ENCODE assay signal across 8 cellular contexts in genomic region chr10:77925410-77925794, GRCh38. TPM values are rescaled to one million over a fixed set of nuclear protein-coding genes. Genes with fewer than 3 reads are reported as not detected.
DNase-seq lines count a peak whose midpoint lies in the region; ATAC-seq, FAIRE-seq and TF ChIP-seq lines count a peak whose summit lies in the region.

No MANE protein-coding gene starts in this region.

- DNase-seq in AG20443 (ENCODE audit: low spot score) (peak; percentile 77), HT-29 (ENCODE audit: low spot score) (peak; percentile 48), K562 (ENCODE audit: extremely low read depth in 1 of 4, low spot score in 3 of 4) (no peak), small intestine (peak; percentile 42), NCI-H2107 (lab: John Stamatoyannopoulos, UW) (no peak)

- 14% methylated on average over 7 of the region's 7 CpGs for WGBS in K562 (ENCODE audit: insufficient coverage, low coverage, missing lambda C conversion rate)
- 15 to 19% (median 19%) methylated on average over 7 of the region's 7 CpGs for WGBS in small intestine, 3 donors

- ATAC-seq in K562 (peak; percentile 6), GM21390 (IDR thresholded peaks at IDR 0.05; ENCODE audit: unreplicated experiment) (no peak), HG03159 (IDR thresholded peaks at IDR 0.05; ENCODE audit: unreplicated experiment) (no peak)

- peaks cover 7% of the 10 kb centered on the region; the same call in 1 of the 3 replicates for H3K36me3 ChIP-seq in K562 (ENCODE audit: control insufficient read depth, insufficient read depth, low read length)
- H3K36me3 ChIP-seq in iPS-20b (ENCODE audit: insufficient read depth, low read depth, low read length) = no peaks in the 10 kb centered on the region
- no peaks in the 10 kb centered on the region for H3K36me3 ChIP-seq in small intestine (ENCODE audit: control insufficient read depth in 2 of 2, insufficient read depth in 2 of 2, low read length in 2 of 2)

- H2AFZ ChIP-seq in K562 (ENCODE audit: low read depth, low read length) = peak overlapping the region; percentile 94; the same call in 1 of the 2 replicates

- H3K27ac ChIP-seq in K562 (ENCODE audit: extremely low read depth, low read depth, low read length) (no peak overlapping the region), iPS-20b (ENCODE audit: low read length) (no peak overlapping the region), small intestine (ENCODE audit: low read depth in 1 of 2, low read length in 1 of 2) (peak overlapping the region in 1 of 2 donors; percentile 85)

- CTCF ChIA-PET in K562 (lab: Yijun Ruan, JAX; ENCODE audit: low intra/inter-chr PET ratio) = no interaction called here

- no peak for TF ChIP-seq POLR2A in K562 (conservative IDR thresholded peaks at IDR 0.05)

- in situ Hi-C loops in K562 (cut with MboI) = no loop called here

- peak overlapping the region; percentile 73 to 99 for H3K9ac ChIP-seq in K562 (ENCODE audit: insufficient read depth in 1 of 2, low read depth in 2 of 2, low read length in 2 of 2)
- peak overlapping the region; percentile 83; the same call in 1 of the 2 replicates for H3K9ac ChIP-seq in iPS-20b (ENCODE audit: low read depth, low read length)

- no peak for FAIRE-seq in K562 (lab: Jason Lieb, UNC)
- no peak for FAIRE-seq in small intestine (lab: Jason Lieb, UNC)

- peaks cover 57% of the 10 kb centered on the region for H3K79me2 ChIP-seq in K562 (ENCODE audit: control insufficient read depth, insufficient read depth, low read length)

- intact Hi-C loops in K562 (cut with micrococcal nuclease) = loop anchor here (2.0 to 5.0 kb wide), 3 partner anchors 15 to 78 kb away; no protein-coding TSS in a partner anchor

- TF ChIP-seq EP300 in K562 (IDR thresholded peaks at IDR 0.05; ENCODE audit: low read length) = 0 out of 2 replicates have a peak, but pooled peaks have one; percentile 6

- H3K4me2 ChIP-seq in K562 (ENCODE audit: insufficient read depth, low read length) = peak overlapping the region; percentile 89

- no TSS peak for BruUV-seq in K562 (replicated peaks; lab: Mats Ljungman, UMichigan)

- TF ChIP-seq RAD21 in K562 (CRISPR knock-in tag; conservative IDR thresholded peaks at IDR 0.05 in 1 of 2, IDR thresholded peaks at IDR 0.05 in 1 of 2) = no peak

- H3K27me3 ChIP-seq in K562 (ENCODE audit: control insufficient read depth in 2 of 2, insufficient read depth in 2 of 2, low read length in 2 of 2) (no peaks in the 10 kb centered on the region), iPS-20b (ENCODE audit: insufficient read depth, low read length) (peaks cover 16% of the 10 kb centered on the region), small intestine (ENCODE audit: control insufficient read depth in 2 of 2, insufficient read depth in 2 of 2, low read length in 2 of 2) (no peaks in the 10 kb centered on the region)

- H4K20me1 ChIP-seq in K562 (replicated peaks; ENCODE audit: control insufficient read depth, insufficient read depth, low read length) = peaks cover 16% of the 10 kb centered on the region

- POLR2A ChIA-PET in K562 (lab: Yijun Ruan, JAX) = interaction anchor here (0.6 to 10.4 kb wide), 6 partner anchors 12 to 146 kb away, joined by 3 to 89 read pairs (median 6); no protein-coding TSS in a partner anchor

- H3K4me3 ChIP-seq in K562 (peak overlapping the region; percentile 71), iPS-20b (ENCODE audit: low read length) (peak overlapping the region; percentile 81), small intestine (ENCODE audit: low read depth in 1 of 2, low read length in 2 of 2) (peak overlapping the region; percentile 62 to 71)

- no peaks in the 10 kb centered on the region for H3K9me1 ChIP-seq in K562 (ENCODE audit: control insufficient read depth, insufficient read depth, low read length)

- TF ChIP-seq CTCF in K562 (IDR thresholded peaks at IDR 0.05 in 2 of 3, conservative IDR thresholded peaks at IDR 0.05 in 1 of 3; ENCODE audit: insufficient read depth in 2 of 3, low read depth in 1 of 3, low read length in 3 of 3) = no peak

- H3K4me1 ChIP-seq in K562 (replicated peaks in 1 of 2; ENCODE audit: control insufficient read depth in 2 of 2, insufficient read depth in 2 of 2, low read length in 2 of 2) (peaks cover 36 to 39% of the 10 kb centered on the region in 2 experiments; a peak in 4 of 5 replicates), iPS-20b (ENCODE audit: insufficient read depth, low read length) (peaks cover 14% of the 10 kb centered on the region), small intestine (ENCODE audit: control insufficient read depth in 2 of 2, insufficient read depth in 1 of 2, low read depth in 1 of 2, low read length in 1 of 2) (peaks cover 0 to 6% of the 10 kb centered on the region in 2 donors)

- H3K9me3 ChIP-seq in K562 (replicated peaks; ENCODE audit: control insufficient read depth, insufficient read depth, low read depth, low read length) = no peaks in the 10 kb centered on the region
- no peaks in the 10 kb centered on the region for H3K9me3 ChIP-seq in iPS-20b (ENCODE audit: insufficient read depth, low read depth, low read length)
- no peaks in the 10 kb centered on the region for H3K9me3 ChIP-seq in small intestine (ENCODE audit: control insufficient read depth, low read depth)

TF ChIP-seq in K562, 482 proteins besides CTCF, POLR2A, EP300 and RAD21 (continues in another document):
- TF ChIP-seq ILK (tag; IDR thresholded peaks at IDR 0.05; ENCODE audit: borderline replicate concordance, low read depth) = no peak
- TF ChIP-seq MCM7 (IDR thresholded peaks at IDR 0.05) = no peak
- TF ChIP-seq HINFP (tag; conservative IDR thresholded peaks at IDR 0.05; ENCODE audit: low read depth) = no peak
- no peak for TF ChIP-seq NCOA1 (IDR thresholded peaks at IDR 0.05; ENCODE audit: low read depth)
- TF ChIP-seq SNRNP70 (optimal IDR thresholded peaks at IDR 0.05; ENCODE audit: low read depth, low read length) = no peak
- TF ChIP-seq ZBTB12 (CRISPR knock-in tag; IDR thresholded peaks at IDR 0.05) = no peak
- no peak for TF ChIP-seq NCOA2 (IDR thresholded peaks at IDR 0.05; ENCODE audit: partially characterized antibody in 2 of 2)
- TF ChIP-seq ZKSCAN3 (CRISPR knock-in tag; IDR thresholded peaks at IDR 0.05) = no peak

RNA-seq across cellular contexts. Expression of gene DLG5, which starts 1.2 kb away (rescaled TPM):
- total RNA-seq in HT-29 (2014; rRNA removed; shearing (Covaris generic)) = 17.9 and 24.9 TPM in 2 replicates
- total RNA-seq in K562 (2011; cell fraction: chromatin; rRNA removed; ENCODE audit: low replicate concordance) = 91.9 and 204 TPM in 2 replicates
- total RNA-seq in K562 (2011; cell fraction: nucleolus; rRNA removed) = 90.6 and 92.5 TPM in 2 replicates
- total RNA-seq in K562 (2011; cell fraction: nucleoplasm; rRNA removed) = 67.2 and 68.6 TPM in 2 replicates
- total RNA-seq in K562 (2014; rRNA removed) (10.1 and 13.6 TPM in 2 replicates), K562 (2014; rRNA removed; fragmentation: Illumina TruSeq; extraction: Trizol) (9.2 and 9.6 TPM in 2 replicates), K562 (2015; rRNA removed; fragmentation: Illumina TruSeq; extraction: Trizol) (11.0 and 11.2 TPM in 2 replicates), K562 (2021) (24.0 and 26.8 TPM in 2 replicates)
- polyA plus RNA-seq in K562 (2011; rRNA removed) (8.8 and 11.9 TPM in 2 replicates), K562 (2014; fragmentation: Illumina TruSeq; extraction: Trizol) (17.9 and 18.8 TPM in 2 replicates), K562 (2014; fragmentation: Nextera tagmentation; extraction: Ambion mirVana) (1 to 10 TPM; 1.4 to 1.5 TPM), K562 (2014; rRNA removed) (17.2 and 17.3 TPM in 2 replicates), small intestine (10 to 100 TPM in 1 of 3 donors, 1 to 10 TPM in 2; 7.8 to 13.9 (median 8.9) TPM)
- 8.1 and 10.6 TPM in 2 replicates for polyA plus RNA-seq in K562 (2011; cell fraction: cytosol; rRNA removed)
- 72.9 and 124 TPM in 2 replicates for polyA plus RNA-seq in K562 (2011; cell fraction: nucleus; rRNA removed)
- 16.0 and 23.5 TPM in 2 replicates for polyA plus RNA-seq in K562 (2012)
- polyA minus RNA-seq in K562 (2011; rRNA and poly(A)+ RNA removed) = 11.9 and 15.3 TPM in 2 replicates
- polyA minus RNA-seq in K562 (2011; cell fraction: cytosol; rRNA and poly(A)+ RNA removed) = 7.3 and 10.1 TPM in 2 replicates
- polyA minus RNA-seq in K562 (2011; cell fraction: nucleus; rRNA and poly(A)+ RNA removed) = 27.9 and 33.8 TPM in 2 replicates

Comparison
In these comparisons a context has a peak if more than half of its experiments do, and no peak if none do; other contexts are left out.
1. DNase-seq: peak in AG20443 (single experiment), HT-29 (single experiment) and small intestine (single experiment); none in K562 (0 of 4) and NCI-H2107 (single experiment).
2. Peak in every context shown above with its lines, with median percentiles within 50 percentile points of each other: H3K4me3 ChIP-seq.